Comparison of ENCODE assay signal across 13 cellular contexts in the genomic region with DNA sequence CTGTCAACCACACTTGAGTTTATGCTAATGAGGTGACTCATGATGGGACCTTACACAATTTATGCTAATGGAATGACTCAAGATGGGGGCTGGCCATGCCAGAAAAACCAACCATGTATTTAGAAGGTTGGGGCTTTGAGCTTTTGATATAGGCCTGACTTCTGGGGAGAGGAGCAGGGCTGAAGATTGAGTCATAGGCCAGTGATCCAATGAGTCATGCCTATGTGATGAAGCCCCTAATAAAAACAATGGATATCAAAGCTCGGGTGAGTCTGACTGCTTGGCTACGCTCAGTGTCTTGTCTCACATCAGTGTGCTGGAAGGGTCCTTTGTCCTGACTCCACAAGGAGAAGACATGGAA. TPM values are rescaled to one million over a fixed set of nuclear protein-coding genes. Genes with fewer than 3 reads are reported as not detected.
DNase-seq lines count a peak whose midpoint lies in the region; ATAC-seq, FAIRE-seq and TF ChIP-seq lines count a peak whose summit lies in the region.
"Had no signal": no experiment of that assay in that cellular context is flagged by ENCODE, and none has a peak within 500 bp of the region (broad histone marks: within the 10 kb centered on the region; RNA-seq: fewer than 3 reads in every experiment).

No MANE protein-coding gene starts in this region.

- H3K36me3 ChIP-seq in bronchial epithelial cell (ENCODE audit: control insufficient read depth, insufficient read depth, low read length) (no peaks in the 10 kb centered on the region), Caco-2 (ENCODE audit: control insufficient read depth, insufficient read depth, low read length) (no peaks in the 10 kb centered on the region), neural progenitor cell (no peaks in the 10 kb centered on the region)

- no peak overlapping the region for H3K4me3 Mint-ChIP-seq in natural killer cell treated with Interleukin-12 subunit alpha and Interleukin-12 subunit beta and Interleukin-15 and Interleukin-18, amount 100 ng/mL, for 72 hours
- H3K4me3 Mint-ChIP-seq in Caco-2 (ENCODE audit: unreplicated experiment) (no peak overlapping the region), neural progenitor cell (no peak overlapping the region)

- in situ Hi-C loops in KBM-7 (cut with MboI; ENCODE audit: low pct_unique_long_range_greater_than_20kb, low sequenced_read_pairs) = no loop called here

- H3K4me1 ChIP-seq in Caco-2 (peaks cover 7% of the 10 kb centered on the region; the same call in 1 of the 2 replicates), neural progenitor cell (peaks cover 6% of the 10 kb centered on the region)

- DNase-seq in Daoy (ENCODE audit: low read depth) (peak; percentile 52), KBM-7 (peak; percentile 21), bronchial epithelial cell (ENCODE audit: low read depth) (peak; percentile 54), Caco-2 (no peak), neural progenitor cell (ENCODE audit: low spot score) (no peak)
- no peak for DNase-seq in natural killer cell treated with Interleukin-12 subunit alpha and Interleukin-12 subunit beta and Interleukin-15 and Interleukin-18, amount 100 ng/mL, for 72 hours (ENCODE audit: low spot score)
- DNase-seq: effector memory CD4-positive, alpha-beta T cell; H7; NCI-H1417; nucleus accumbens had no signal

- no peak for FAIRE-seq in bronchial epithelial cell (lab: Jason Lieb, UNC)
- FAIRE-seq: G401.6 had no signal

- CTCF ChIA-PET in Caco-2 (lab: Charles Lee) = no interaction called here

- peaks cover 7% of the 10 kb centered on the region for H3K9me3 Mint-ChIP-seq in natural killer cell treated with Interleukin-12 subunit alpha and Interleukin-12 subunit beta and Interleukin-15 and Interleukin-18, amount 100 ng/mL, for 72 hours
- no peaks in the 10 kb centered on the region for H3K9me3 Mint-ChIP-seq in Caco-2 (ENCODE audit: unreplicated experiment)
- H3K9me3 Mint-ChIP-seq in neural progenitor cell = peaks cover 3% of the 10 kb centered on the region

- peaks cover 0 to 11% of the 10 kb centered on the region in 2 donors for H3K27me3 Mint-ChIP-seq in natural killer cell treated with Interleukin-12 subunit alpha and Interleukin-12 subunit beta and Interleukin-15 and Interleukin-18, amount 100 ng/mL, for 72 hours
- H3K27me3 Mint-ChIP-seq in Caco-2 (ENCODE audit: insufficient read depth, unreplicated experiment) = peaks cover 8% of the 10 kb centered on the region
- peaks cover 4% of the 10 kb centered on the region for H3K27me3 Mint-ChIP-seq in neural progenitor cell (ENCODE audit: insufficient read depth, low read depth)

- H3K9ac ChIP-seq in neural progenitor cell = no peak overlapping the region

- H3K27me3 ChIP-seq in bronchial epithelial cell (ENCODE audit: control insufficient read depth, insufficient read depth, low read length) = no peaks in the 10 kb centered on the region
- no peaks in the 10 kb centered on the region for H3K27me3 ChIP-seq in Caco-2 (replicated peaks; ENCODE audit: control insufficient read depth, insufficient read depth, low read length)
- peaks cover 2% of the 10 kb centered on the region for H3K27me3 ChIP-seq in neural progenitor cell

- H3K36me3 Mint-ChIP-seq in natural killer cell treated with Interleukin-12 subunit alpha and Interleukin-12 subunit beta and Interleukin-15 and Interleukin-18, amount 100 ng/mL, for 72 hours = peaks cover 4% of the 10 kb centered on the region
- no peaks in the 10 kb centered on the region for H3K36me3 Mint-ChIP-seq in Caco-2 (ENCODE audit: insufficient read depth, unreplicated experiment)
- H3K36me3 Mint-ChIP-seq in neural progenitor cell = no peaks in the 10 kb centered on the region

- no peaks in the 10 kb centered on the region for H3K9me3 ChIP-seq in Caco-2
- H3K9me3 ChIP-seq in neural progenitor cell (ENCODE audit: low read depth) = no peaks in the 10 kb centered on the region

- intact Hi-C loops in Caco-2 (cut with micrococcal nuclease; ENCODE audit: unreplicated experiment) = no loop called here

- TF ChIP-seq CTCF in bronchial epithelial cell (IDR thresholded peaks at IDR 0.05; ENCODE audit: insufficient read depth, low read length, severe bottlenecking) = no peak
- no peak for TF ChIP-seq CTCF in Caco-2 (IDR thresholded peaks at IDR 0.05; ENCODE audit: insufficient read depth in 1 of 2, low read depth in 1 of 2, low read length in 1 of 2, severe bottlenecking in 1 of 2, unreplicated experiment in 1 of 2)
- no peak for TF ChIP-seq CTCF in neural progenitor cell (IDR thresholded peaks at IDR 0.05)

- no peaks in the 10 kb centered on the region for H3K79me2 ChIP-seq in neural progenitor cell (ENCODE audit: low read depth)

- no TSS peak for BruUV-seq in Caco-2 (replicated peaks; lab: Mats Ljungman, UMichigan)

- no peaks in the 10 kb centered on the region for H4K20me1 ChIP-seq in neural progenitor cell (ENCODE audit: low read depth)

- peak; percentile 85 to 87 for ATAC-seq in natural killer cell treated with Interleukin-12 subunit alpha and Interleukin-12 subunit beta and Interleukin-15 and Interleukin-18, amount 100 ng/mL, for 72 hours
- ATAC-seq in GM21825 (IDR thresholded peaks at IDR 0.05; ENCODE audit: unreplicated experiment) = no peak

- H3K4me1 Mint-ChIP-seq in natural killer cell treated with Interleukin-12 subunit alpha and Interleukin-12 subunit beta and Interleukin-15 and Interleukin-18, amount 100 ng/mL, for 72 hours (ENCODE audit: low read depth in 2 of 2) = peaks cover 11 to 16% of the 10 kb centered on the region in 2 donors
- H3K4me1 Mint-ChIP-seq in Caco-2 (ENCODE audit: low read depth, unreplicated experiment) (peaks cover 23% of the 10 kb centered on the region), neural progenitor cell (peaks cover 9% of the 10 kb centered on the region)

- H3K27ac Mint-ChIP-seq in natural killer cell treated with Interleukin-12 subunit alpha and Interleukin-12 subunit beta and Interleukin-15 and Interleukin-18, amount 100 ng/mL, for 72 hours = peak overlapping the region in 1 of 2 donors; percentile 66
- H3K27ac Mint-ChIP-seq in Caco-2 (ENCODE audit: unreplicated experiment) (no peak overlapping the region), neural progenitor cell (no peak overlapping the region)

- no peak overlapping the region for H3K4me3 ChIP-seq in bronchial epithelial cell (ENCODE audit: low read depth, low read length)
- H3K4me3 ChIP-seq in Caco-2 (ENCODE audit: low read depth, low read length) = no peak overlapping the region
- H3K4me3 ChIP-seq in neural progenitor cell = no peak overlapping the region

- H2AFZ ChIP-seq in neural progenitor cell (replicated peaks) = no peak overlapping the region

- H3F3A ChIP-seq in neural progenitor cell (ENCODE audit: low read depth) = no peaks in the 10 kb centered on the region

- POLR2A ChIA-PET in Caco-2 (lab: Charles Lee) = no interaction called here

- no peak overlapping the region for H3K27ac ChIP-seq in neural progenitor cell

- no peak overlapping the region for H3K4me2 ChIP-seq in neural progenitor cell

RNA-seq across cellular contexts. Expression of gene MFSD6L, which starts 7.3 kb away (rescaled TPM):
- total RNA-seq in Daoy (2014; rRNA removed; shearing (Covaris generic)) = not detected in 2 replicates
- total RNA-seq in bronchial epithelial cell (0.13 TPM in 1 of 2 replicates, not detected in the other), Caco-2 (2022) (not detected in 2 replicates), neural progenitor cell (ENCODE audit: low replicate concordance) (not detected in 2 replicates)
- total RNA-seq in natural killer cell treated with Interleukin-12 subunit alpha and Interleukin-12 subunit beta and Interleukin-15 and Interleukin-18, amount 100 ng/mL, for 72 hours = 1 to 10 TPM in 1 of 2 donors, under 1 TPM in 1; 0.12 to 1.5 TPM
- total RNA-seq: H7 had no signal

RNA-seq across cellular contexts. Expression of gene SPDYE4, which starts 33.5 kb away (rescaled TPM):
- not detected in 2 replicates for total RNA-seq in Daoy (2014; rRNA removed; shearing (Covaris generic))
- total RNA-seq in bronchial epithelial cell = not detected in 2 replicates
- not detected for total RNA-seq in natural killer cell treated with Interleukin-12 subunit alpha and Interleukin-12 subunit beta and Interleukin-15 and Interleukin-18, amount 100 ng/mL, for 72 hours
- total RNA-seq in Caco-2 (2022) = not detected in 2 replicates
- not detected in 2 replicates for total RNA-seq in neural progenitor cell (ENCODE audit: low replicate concordance)
- total RNA-seq: H7, ureter had no signal

RNA-seq across cellular contexts. Expression of gene CCDC42, which starts 47.3 kb away (rescaled TPM):
- total RNA-seq in Daoy (2014; rRNA removed; shearing (Covaris generic)) = not detected in 2 replicates
- total RNA-seq in bronchial epithelial cell (not detected in 2 replicates), Caco-2 (2022) (not detected in 2 replicates), neural progenitor cell (ENCODE audit: low replicate concordance) (not detected in 2 replicates)
- not detected for total RNA-seq in natural killer cell treated with Interleukin-12 subunit alpha and Interleukin-12 subunit beta and Interleukin-15 and Interleukin-18, amount 100 ng/mL, for 72 hours
- total RNA-seq: H7, ureter had no signal

Comparison
In these comparisons a context has a peak if more than half of its experiments do, and no peak if none do; other contexts are left out.
1. DNase-seq: peak in Daoy (single experiment), KBM-7 (single experiment) and bronchial epithelial cell (single experiment); none in natural killer cell treated with Interleukin-12 subunit alpha and Interleukin-12 subunit beta and Interleukin-15 and Interleukin-18, amount 100 ng/mL, for 72 hours (single experiment), Caco-2 (0 of 2) and neural progenitor cell (single experiment).